Comparison of ENCODE assay signal across 1 cellular context in genomic region chr1:186518822-186519381, GRCh38.
TF ChIP-seq lines count a peak whose summit lies in the region.

No MANE protein-coding gene starts in this region.

TF ChIP-seq in GM12878, 131 proteins besides CTCF, POLR2A, EP300 and RAD21 (continued from another document):
- TF ChIP-seq, protein P1, sequence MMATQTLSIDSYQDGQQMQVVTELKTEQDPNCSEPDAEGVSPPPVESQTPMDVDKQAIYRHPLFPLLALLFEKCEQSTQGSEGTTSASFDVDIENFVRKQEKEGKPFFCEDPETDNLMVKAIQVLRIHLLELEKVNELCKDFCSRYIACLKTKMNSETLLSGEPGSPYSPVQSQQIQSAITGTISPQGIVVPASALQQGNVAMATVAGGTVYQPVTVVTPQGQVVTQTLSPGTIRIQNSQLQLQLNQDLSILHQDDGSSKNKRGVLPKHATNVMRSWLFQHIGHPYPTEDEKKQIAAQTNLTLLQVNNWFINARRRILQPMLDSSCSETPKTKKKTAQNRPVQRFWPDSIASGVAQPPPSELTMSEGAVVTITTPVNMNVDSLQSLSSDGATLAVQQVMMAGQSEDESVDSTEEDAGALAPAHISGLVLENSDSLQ (IDR thresholded peaks at IDR 0.05) = no peak
- TF ChIP-seq RFX5 (IDR thresholded peaks at IDR 0.05; ENCODE audit: low read depth, low read length) = no peak
- TF ChIP-seq SREBF2 (IDR thresholded peaks at IDR 0.05; ENCODE audit: low read length) = no peak
- 0 out of 2 replicates have a peak, but pooled peaks have one; percentile 50 for TF ChIP-seq ZNF217 (IDR thresholded peaks at IDR 0.05)
- no peak for TF ChIP-seq SRF (IDR thresholded peaks at IDR 0.05; ENCODE audit: low read depth in 2 of 2, low read length in 2 of 2)
- TF ChIP-seq RELB (IDR thresholded peaks at IDR 0.05; ENCODE audit: low read depth) = 0 out of 2 replicates have a peak, but pooled peaks have one; percentile 40
- no peak for TF ChIP-seq STAT3 (IDR thresholded peaks at IDR 0.05; ENCODE audit: low read depth, low read length)
- TF ChIP-seq TCF7 (IDR thresholded peaks at IDR 0.05; ENCODE audit: borderline replicate concordance) = peak; percentile 10; the same call in 1 of the 2 replicates
- no peak for TF ChIP-seq ATF7 (IDR thresholded peaks at IDR 0.05; ENCODE audit: low read depth)
- TF ChIP-seq GABPA (IDR thresholded peaks at IDR 0.05; ENCODE audit: low read depth) = no peak
- no peak for TF ChIP-seq MYB (IDR thresholded peaks at IDR 0.05; ENCODE audit: borderline replicate concordance, low read depth, low read length)
- no peak for TF ChIP-seq POLR2AphosphoS2 (IDR thresholded peaks at IDR 0.05; ENCODE audit: low read depth, low read length)
- 0 out of 2 replicates have a peak, but pooled peaks have one; percentile 11 for TF ChIP-seq RUNX3 (IDR thresholded peaks at IDR 0.05; ENCODE audit: low read length)
- TF ChIP-seq NFIC (IDR thresholded peaks at IDR 0.05; ENCODE audit: low read depth, low read length) = peak; percentile 53; the same call in 1 of the 2 replicates
- TF ChIP-seq FOXK2 (IDR thresholded peaks at IDR 0.05) = no peak
TF ChIP-seq in GM12878: peak in this region for 6.
